ENCODE assay signal across 2 cellular contexts in genomic region chr2:229245013-229245412, GRCh38.
TF ChIP-seq lines count a peak whose summit lies in the region.

No MANE protein-coding gene starts in this region.

TF ChIP-seq in GM23338, 12 proteins besides CTCF, POLR2A, EP300 and RAD21:
- no peak for TF ChIP-seq ZNF114 (CRISPR knock-in tag; IDR thresholded peaks at IDR 0.05)
- TF ChIP-seq STAT1 (IDR thresholded peaks at IDR 0.05; ENCODE audit: unreplicated experiment): no peak
- no peak for TF ChIP-seq EZH2phosphoT487 (IDR thresholded peaks at IDR 0.05; ENCODE audit: unreplicated experiment)
- TF ChIP-seq EZH2 (IDR thresholded peaks at IDR 0.05; ENCODE audit: low read depth, unreplicated experiment): no peak
- TF ChIP-seq, protein P1, sequence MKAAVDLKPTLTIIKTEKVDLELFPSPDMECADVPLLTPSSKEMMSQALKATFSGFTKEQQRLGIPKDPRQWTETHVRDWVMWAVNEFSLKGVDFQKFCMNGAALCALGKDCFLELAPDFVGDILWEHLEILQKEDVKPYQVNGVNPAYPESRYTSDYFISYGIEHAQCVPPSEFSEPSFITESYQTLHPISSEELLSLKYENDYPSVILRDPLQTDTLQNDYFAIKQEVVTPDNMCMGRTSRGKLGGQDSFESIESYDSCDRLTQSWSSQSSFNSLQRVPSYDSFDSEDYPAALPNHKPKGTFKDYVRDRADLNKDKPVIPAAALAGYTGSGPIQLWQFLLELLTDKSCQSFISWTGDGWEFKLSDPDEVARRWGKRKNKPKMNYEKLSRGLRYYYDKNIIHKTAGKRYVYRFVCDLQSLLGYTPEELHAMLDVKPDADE (IDR thresholded peaks at IDR 0.05): no peak
- TF ChIP-seq JUNB (IDR thresholded peaks at IDR 0.05; ENCODE audit: unreplicated experiment): no peak
- TF ChIP-seq ZNF331 (CRISPR knock-in tag; IDR thresholded peaks at IDR 0.05; ENCODE audit: low read depth): no peak
- no peak for TF ChIP-seq CREB1 (CRISPR knock-in tag; IDR thresholded peaks at IDR 0.05; ENCODE audit: low read depth)
- TF ChIP-seq ZNF462 (CRISPR knock-in tag; IDR thresholded peaks at IDR 0.05): no peak
- TF ChIP-seq, protein P2, sequence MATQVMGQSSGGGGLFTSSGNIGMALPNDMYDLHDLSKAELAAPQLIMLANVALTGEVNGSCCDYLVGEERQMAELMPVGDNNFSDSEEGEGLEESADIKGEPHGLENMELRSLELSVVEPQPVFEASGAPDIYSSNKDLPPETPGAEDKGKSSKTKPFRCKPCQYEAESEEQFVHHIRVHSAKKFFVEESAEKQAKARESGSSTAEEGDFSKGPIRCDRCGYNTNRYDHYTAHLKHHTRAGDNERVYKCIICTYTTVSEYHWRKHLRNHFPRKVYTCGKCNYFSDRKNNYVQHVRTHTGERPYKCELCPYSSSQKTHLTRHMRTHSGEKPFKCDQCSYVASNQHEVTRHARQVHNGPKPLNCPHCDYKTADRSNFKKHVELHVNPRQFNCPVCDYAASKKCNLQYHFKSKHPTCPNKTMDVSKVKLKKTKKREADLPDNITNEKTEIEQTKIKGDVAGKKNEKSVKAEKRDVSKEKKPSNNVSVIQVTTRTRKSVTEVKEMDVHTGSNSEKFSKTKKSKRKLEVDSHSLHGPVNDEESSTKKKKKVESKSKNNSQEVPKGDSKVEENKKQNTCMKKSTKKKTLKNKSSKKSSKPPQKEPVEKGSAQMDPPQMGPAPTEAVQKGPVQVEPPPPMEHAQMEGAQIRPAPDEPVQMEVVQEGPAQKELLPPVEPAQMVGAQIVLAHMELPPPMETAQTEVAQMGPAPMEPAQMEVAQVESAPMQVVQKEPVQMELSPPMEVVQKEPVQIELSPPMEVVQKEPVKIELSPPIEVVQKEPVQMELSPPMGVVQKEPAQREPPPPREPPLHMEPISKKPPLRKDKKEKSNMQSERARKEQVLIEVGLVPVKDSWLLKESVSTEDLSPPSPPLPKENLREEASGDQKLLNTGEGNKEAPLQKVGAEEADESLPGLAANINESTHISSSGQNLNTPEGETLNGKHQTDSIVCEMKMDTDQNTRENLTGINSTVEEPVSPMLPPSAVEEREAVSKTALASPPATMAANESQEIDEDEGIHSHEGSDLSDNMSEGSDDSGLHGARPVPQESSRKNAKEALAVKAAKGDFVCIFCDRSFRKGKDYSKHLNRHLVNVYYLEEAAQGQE (IDR thresholded peaks at IDR 0.05; ENCODE audit: unreplicated experiment): no peak
- no peak for TF ChIP-seq POLR2AphosphoS5 (IDR thresholded peaks at IDR 0.05; ENCODE audit: low read depth)
- no peak for TF ChIP-seq NANOG (IDR thresholded peaks at IDR 0.05; ENCODE audit: borderline replicate concordance)

TF ChIP-seq in IMR-90, 13 proteins besides CTCF, POLR2A, EP300 and RAD21:
- TF ChIP-seq ELK1 (IDR thresholded peaks at IDR 0.05; ENCODE audit: borderline replicate concordance, low read depth, low read length) (no peak), USF2 (IDR thresholded peaks at IDR 0.05; ENCODE audit: low read depth, low read length) (no peak), RCOR1 (IDR thresholded peaks at IDR 0.05; ENCODE audit: insufficient replicate concordance, low read length) (no peak), SMC3 (IDR thresholded peaks at IDR 0.05; ENCODE audit: low read depth, low read length) (no peak), MAZ (IDR thresholded peaks at IDR 0.05; ENCODE audit: borderline replicate concordance, low read depth, low read length) (no peak), BHLHE40 (IDR thresholded peaks at IDR 0.05; ENCODE audit: low read depth, low read length) (no peak), FOS (IDR thresholded peaks at IDR 0.05; ENCODE audit: low read depth, low read length) (no peak), CEBPB (IDR thresholded peaks at IDR 0.05; ENCODE audit: low read depth, low read length) (no peak), MAFK (IDR thresholded peaks at IDR 0.05; ENCODE audit: low read depth, low read length) (no peak), CHD1 (IDR thresholded peaks at IDR 0.05; ENCODE audit: low read depth, low read length) (no peak), MXI1 (IDR thresholded peaks at IDR 0.05; ENCODE audit: borderline replicate concordance, low read depth, low read length) (no peak), RFX5 (IDR thresholded peaks at IDR 0.05; ENCODE audit: low read depth, low read length) (no peak), NFE2L2 (IDR thresholded peaks at IDR 0.05; ENCODE audit: low read depth, low read length) (no peak)
